Comparison of ENCODE assay signal across 20 cellular contexts in the genomic region with DNA sequence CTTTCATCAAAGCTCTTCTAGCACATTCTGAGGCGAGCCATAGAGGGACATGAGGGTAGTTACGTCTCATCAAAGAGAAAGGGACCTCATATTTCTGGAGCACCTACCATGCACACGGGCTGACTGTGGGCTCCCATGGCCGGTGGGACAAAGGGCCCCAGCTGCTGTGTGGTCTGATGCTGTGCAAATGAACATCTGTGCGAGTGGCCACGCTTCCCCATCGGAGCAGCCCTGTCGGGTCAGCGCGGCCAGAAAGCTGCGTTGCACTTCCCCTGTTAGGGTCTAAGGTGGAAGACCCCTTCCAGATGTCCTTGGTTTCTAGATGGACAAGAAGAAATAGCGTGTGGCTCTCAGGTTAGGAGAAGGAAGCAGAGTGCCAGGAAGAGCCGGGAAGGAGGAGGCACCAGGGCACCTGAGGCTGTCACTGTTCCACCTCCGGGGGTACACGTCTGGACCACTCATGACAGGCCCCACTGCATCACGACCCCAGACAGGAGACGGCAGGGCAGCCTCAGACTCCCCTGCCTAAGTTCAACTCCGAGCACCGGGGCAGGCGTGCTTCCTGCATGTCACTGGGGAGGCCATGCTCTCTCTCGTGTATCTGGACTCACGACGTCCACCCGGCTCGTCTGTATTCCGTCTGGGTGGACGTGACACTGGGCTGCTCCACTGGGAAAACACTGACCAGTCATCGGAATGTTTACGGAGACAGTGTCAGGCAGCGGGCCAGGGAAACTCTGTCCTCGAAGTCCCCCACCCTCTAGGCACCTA. TPM values are rescaled to one million over a fixed set of nuclear protein-coding genes. Genes with fewer than 3 reads are reported as not detected.
DNase-seq lines count a peak whose midpoint lies in the region; ATAC-seq, FAIRE-seq and TF ChIP-seq lines count a peak whose summit lies in the region.
"Had no signal": no experiment of that assay in that cellular context is flagged by ENCODE, and none has a peak within 500 bp of the region (broad histone marks: within the 10 kb centered on the region; RNA-seq: fewer than 3 reads in every experiment).

No MANE protein-coding gene starts in this region.

- FAIRE-seq in astrocyte (lab: Jason Lieb, UNC) (no peak), HepG2 (lab: Jason Lieb, UNC) (no peak)
- FAIRE-seq: HTR-8/SVneo had no signal

- peaks cover 4% of the 10 kb centered on the region; the same call in 2 of the 3 replicates for H3K4me1 Mint-ChIP-seq in GM23338
- H3K4me1 Mint-ChIP-seq in astrocyte (ENCODE audit: low read depth, unreplicated experiment) = no peaks in the 10 kb centered on the region

- in situ Hi-C loops in HepG2 (cut with HindIII; ENCODE audit: extremely low pct_ligation_motif_present, low pct_unique_long_range_greater_than_20kb) = no loop called here

- 29% methylated on average over 30 of the region's 31 CpGs for WGBS in HepG2 (ENCODE audit: low lambda C conversion rate)
- 80 to 87% (median 81%) methylated on average over 30 to 31 of the region's 31 CpGs for WGBS in spleen, 5 donors

- TF ChIP-seq CTCF in GM23338 (conservative IDR thresholded peaks at IDR 0.05; ENCODE audit: low read depth in 2 of 2) (no peak), astrocyte (IDR thresholded peaks at IDR 0.05; ENCODE audit: insufficient read depth, low read depth, low read length) (no peak), HepG2 (CRISPR knock-in tag; IDR thresholded peaks at IDR 0.05) (no peak), spleen (IDR thresholded peaks at IDR 0.05 in 8 of 11, conservative IDR thresholded peaks at IDR 0.05 in 3 of 11) (no peak)

- peaks cover 4% of the 10 kb centered on the region for H3K9me3 ChIP-seq in astrocyte (ENCODE audit: insufficient read depth, low read depth, low read length)
- H3K9me3 ChIP-seq in HepG2 (ENCODE audit: low read length) = no peaks in the 10 kb centered on the region
- H3K9me3 ChIP-seq in spleen = peaks cover 0 to 7% (median 0%) of the 10 kb centered on the region in 8 donors
- H3K9me3 ChIP-seq in Karpas-422 (ENCODE audit: low read length) = no peaks in the 10 kb centered on the region
- H3K9me3 ChIP-seq: prostate gland had no signal

- no peaks in the 10 kb centered on the region for H3K36me3 Mint-ChIP-seq in GM23338 (ENCODE audit: low read depth)
- H3K36me3 Mint-ChIP-seq in astrocyte (ENCODE audit: low read depth, unreplicated experiment) = no peaks in the 10 kb centered on the region
- H3K36me3 Mint-ChIP-seq: T-cell had no signal

- H3K4me2 ChIP-seq in GM23338 (no peak overlapping the region), astrocyte (ENCODE audit: low read length) (peak overlapping the region; percentile 12), HepG2 (ENCODE audit: low read depth, low read length) (peak overlapping the region; percentile 25; the same call in 1 of the 2 replicates), Karpas-422 (ENCODE audit: low read depth, low read length, poor library complexity, severe bottlenecking) (no peak overlapping the region)

- no peak for DNase-seq in GM23338 (ENCODE audit: low spot score)
- DNase-seq in astrocyte (ENCODE audit: low read depth) = no peak
- DNase-seq in HepG2 (ENCODE audit: low spot score) = no peak
- peak; percentile 68 for DNase-seq in spleen
- no peak for DNase-seq in Karpas-422
- no peak for DNase-seq in SHP77 treated with DMSO at 0.1 percent for 48 hours (lab: John Stamatoyannopoulos, UW)
- DNase-seq: activated CD4-positive, alpha-beta T cell treated with anti-CD3 and anti-CD28 coated beads, Interleukin-2, amount 50 U/mL, for 1 hour; activated CD8-positive, alpha-beta memory T cell treated with anti-CD3 and anti-CD28 coated beads, Interleukin-2, amount 50 U/mL, for 4 hours; activated effector memory CD4-positive, alpha-beta T cell treated with Interleukin-2 at 50 U/mL for 16 hours; activated naive CD8-positive, alpha-beta T cell treated with anti-CD3 and anti-CD28 coated beads, Interleukin-2, amount 50 U/mL, for 24 hours; DMS79; naive thymus-derived CD4-positive, alpha-beta T cell; NCI-H1105; NCI-H2081 treated with DMSO at 0.1 percent for 48 hours; NCI-H510A treated with DMSO at 0.1 percent for 48 hours; T-cell had no signal

- no peak for TF ChIP-seq POLR2A in HepG2 (IDR thresholded peaks at IDR 0.05; ENCODE audit: insufficient read depth in 1 of 2, low read depth in 2 of 2, low read length in 2 of 2)
- no peak for TF ChIP-seq POLR2A in spleen (IDR thresholded peaks at IDR 0.05)

- no peak for TF ChIP-seq EP300 in HepG2 (IDR thresholded peaks at IDR 0.05; ENCODE audit: low read depth in 2 of 2, low read length in 2 of 2)
- no peak for TF ChIP-seq EP300 in HepG2 (CRISPR knock-in tag; IDR thresholded peaks at IDR 0.05; ENCODE audit: borderline replicate concordance)

- POLR2A ChIA-PET in HepG2 (lab: Yijun Ruan, JAX) = interaction anchor here (1.2 to 1.5 kb wide), 4 partner anchors 9 to 68 kb away, joined by 3 to 7 read pairs (median 5); partner anchors contain the start of gene BAIAP2

- H3K27me3 ChIP-seq in GM23338 (ENCODE audit: insufficient read depth) (no peaks in the 10 kb centered on the region), astrocyte (ENCODE audit: insufficient read depth, low read length) (peaks cover 18% of the 10 kb centered on the region), HepG2 (ENCODE audit: control insufficient read depth in 1 of 2, insufficient read depth in 2 of 2, low read length in 2 of 2) (peaks cover 19 to 48% of the 10 kb centered on the region in 2 experiments; a peak in 4 of 5 replicates), spleen (replicated peaks in 1 of 7) (peaks cover 0 to 78% (median 15%) of the 10 kb centered on the region in 7 donors), Karpas-422 (ENCODE audit: low read length) (no peaks in the 10 kb centered on the region)

- H3K9me2 ChIP-seq in GM23338 (ENCODE audit: insufficient read depth) (0 out of 2 replicates have a peak, but pooled peaks cover 4% of the 10 kb centered on the region), Karpas-422 (replicated peaks; ENCODE audit: insufficient read depth, low read length) (no peaks in the 10 kb centered on the region)

- ATAC-seq in GM23338 (no peak), HepG2 (no peak), HG02571 (IDR thresholded peaks at IDR 0.05; ENCODE audit: unreplicated experiment) (no peak), HG03025 (IDR thresholded peaks at IDR 0.05; ENCODE audit: low FRiP score, unreplicated experiment) (no peak)
- ATAC-seq: activated naive CD8-positive, alpha-beta T cell treated with anti-CD3 and anti-CD28 coated beads, Interleukin-2, amount 50 U/mL, for 24 hours; naive thymus-derived CD4-positive, alpha-beta T cell; T-cell had no signal

- H2AFZ ChIP-seq in GM23338 = no peak overlapping the region
- H2AFZ ChIP-seq in astrocyte (ENCODE audit: low read depth, low read length) = no peak overlapping the region
- H2AFZ ChIP-seq in HepG2 (ENCODE audit: low read length) = no peak overlapping the region
- no peak overlapping the region for H2AFZ ChIP-seq in Karpas-422 (ENCODE audit: low read length)

- H4K20me1 ChIP-seq in GM23338 (replicated peaks; ENCODE audit: insufficient read depth) (no peaks in the 10 kb centered on the region), astrocyte (ENCODE audit: insufficient read depth, low read length) (no peaks in the 10 kb centered on the region), HepG2 (ENCODE audit: insufficient read depth, low read length) (no peaks in the 10 kb centered on the region), Karpas-422 (ENCODE audit: insufficient read depth, low read depth, low read length) (no peaks in the 10 kb centered on the region)

- CTCF ChIA-PET in HepG2 (lab: Yijun Ruan, JAX; ENCODE audit: low intra/inter-chr PET ratio, low total read pairs) = no interaction called here

- H3K79me2 ChIP-seq in GM23338 (replicated peaks; ENCODE audit: insufficient read depth) (no peaks in the 10 kb centered on the region), astrocyte (ENCODE audit: insufficient read depth, low read length) (no peaks in the 10 kb centered on the region), HepG2 (ENCODE audit: insufficient read depth, low read length) (no peaks in the 10 kb centered on the region), Karpas-422 (ENCODE audit: low read length) (no peaks in the 10 kb centered on the region)

- peaks cover 29% of the 10 kb centered on the region for H3K27me3 Mint-ChIP-seq in GM23338 (ENCODE audit: insufficient read depth, low read depth, poor library complexity)
- peaks cover 23% of the 10 kb centered on the region for H3K27me3 Mint-ChIP-seq in astrocyte (ENCODE audit: low read depth, unreplicated experiment)

- H3K4me1 ChIP-seq in GM23338 (ENCODE audit: insufficient read depth) (peaks cover 3% of the 10 kb centered on the region; the same call in 1 of the 2 replicates), astrocyte (ENCODE audit: insufficient read depth, low read length) (no peaks in the 10 kb centered on the region), HepG2 (ENCODE audit: insufficient read depth, low read length) (peaks cover 77% of the 10 kb centered on the region), spleen (peaks cover 1 to 36% (median 17%) of the 10 kb centered on the region in 6 donors), Karpas-422 (ENCODE audit: low read length) (no peaks in the 10 kb centered on the region)

- no peak overlapping the region for H3K27ac ChIP-seq in GM23338 (ENCODE audit: low read depth)
- H3K27ac ChIP-seq in astrocyte (ENCODE audit: low read depth, low read length) = no peak overlapping the region
- H3K27ac ChIP-seq in HepG2 (ENCODE audit: extremely low read length, insufficient read depth, low read length) = no peak overlapping the region
- no peak overlapping the region for H3K27ac ChIP-seq in spleen
- H3K27ac ChIP-seq in Karpas-422 (ENCODE audit: low read length) = no peak overlapping the region

- no peak overlapping the region for H3K4me3 ChIP-seq in GM23338
- no peak overlapping the region for H3K4me3 ChIP-seq in astrocyte (ENCODE audit: insufficient read depth, low read depth, low read length)
- H3K4me3 ChIP-seq in HepG2 (replicated peaks in 1 of 3; ENCODE audit: insufficient read depth in 1 of 3, low read depth in 2 of 3, low read length in 3 of 3) = no peak overlapping the region
- no peak overlapping the region for H3K4me3 ChIP-seq in spleen
- H3K4me3 ChIP-seq in Karpas-422 (ENCODE audit: low read length) = no peak overlapping the region
- H3K4me3 ChIP-seq: prostate gland had no signal

- H3K36me3 ChIP-seq in GM23338 (ENCODE audit: insufficient read depth) (no peaks in the 10 kb centered on the region), astrocyte (ENCODE audit: insufficient read depth, low read length) (no peaks in the 10 kb centered on the region), HepG2 (replicated peaks in 1 of 2; ENCODE audit: control insufficient read depth in 1 of 2, insufficient read depth in 2 of 2, low read length in 2 of 2) (no peaks in the 10 kb centered on the region), spleen (no peaks in the 10 kb centered on the region), Karpas-422 (ENCODE audit: insufficient read depth, low read length) (no peaks in the 10 kb centered on the region)
- H3K36me3 ChIP-seq: prostate gland had no signal

- intact Hi-C loops in HepG2 (cut with micrococcal nuclease; ENCODE audit: unreplicated experiment) = no loop called here
- intact Hi-C loops in spleen (cut with DNase I; ENCODE audit: low total_unique reads) = loop anchor here (10.0 kb wide), 1 partner anchor 68 kb away; no protein-coding TSS in a partner anchor

- no TSS peak for BruUV-seq in HepG2 (replicated peaks; lab: Mats Ljungman, UMichigan)

- H3K9me3 Mint-ChIP-seq in GM23338 (peaks cover 6% of the 10 kb centered on the region; the same call in 1 of the 3 replicates), astrocyte (ENCODE audit: unreplicated experiment) (peaks cover 3% of the 10 kb centered on the region)

- H3K9ac ChIP-seq in astrocyte (ENCODE audit: low read length) = no peak overlapping the region
- no peak overlapping the region for H3K9ac ChIP-seq in HepG2 (ENCODE audit: insufficient read depth, low read depth, low read length)
- no peak overlapping the region for H3K9ac ChIP-seq in Karpas-422 (ENCODE audit: low read length)

- H3F3A ChIP-seq in GM23338 (replicated peaks; ENCODE audit: low read depth) = peaks cover 11% of the 10 kb centered on the region; the same call in 1 of the 2 replicates

- H3K4me3 Mint-ChIP-seq in GM23338 (no peak overlapping the region), astrocyte (ENCODE audit: unreplicated experiment) (peak overlapping the region; percentile 2)
- H3K4me3 Mint-ChIP-seq: activated naive CD8-positive, alpha-beta T cell treated with anti-CD3 and anti-CD28 coated beads, Interleukin-2, amount 50 U/mL, for 24 hours; naive thymus-derived CD4-positive, alpha-beta T cell; T-cell had no signal

- H3K27ac Mint-ChIP-seq in GM23338 = peak overlapping the region; percentile 38; the same call in 1 of the 2 replicates
- H3K27ac Mint-ChIP-seq in astrocyte (ENCODE audit: unreplicated experiment) = no peak overlapping the region
- H3K27ac Mint-ChIP-seq: activated naive CD8-positive, alpha-beta T cell treated with anti-CD3 and anti-CD28 coated beads, Interleukin-2, amount 50 U/mL, for 24 hours; naive thymus-derived CD4-positive, alpha-beta T cell; T-cell had no signal

- TF ChIP-seq RAD21 in HepG2 (CRISPR knock-in tag; IDR thresholded peaks at IDR 0.05) = no peak

RNA-seq across cellular contexts. Expression of gene BAIAP2, which starts 8.5 kb away (rescaled TPM):
- 16.7 and 22.7 TPM in 2 replicates for total RNA-seq in GM23338 (2014; rRNA removed; shearing (Covaris generic))
- polyA plus RNA-seq in GM23338 (2016; fragmentation: Nextera tagmentation; extraction: Ambion mirVana) (21.7 and 22.7 TPM in 2 replicates), HepG2 (2011; rRNA removed) (24.0 and 29.8 TPM in 2 replicates), spleen (10 to 100 TPM in 1 of 3 donors, 1 to 10 TPM in 2; 2.8 to 11.8 (median 4.4) TPM)
- total RNA-seq in astrocyte (43.3 and 51.4 TPM in 2 replicates), HepG2 (2016; rRNA removed; fragmentation: Illumina TruSeq; extraction: Trizol) (16.3 and 22.5 TPM in 2 replicates), spleen (10 to 100 TPM; 12.7 to 33.2 (median 23.4) TPM)
- total RNA-seq in HepG2 (2016; cell fraction: cytosol; rRNA removed; fragmentation: Illumina TruSeq; extraction: Trizol; ENCODE audit: low read depth) = 8.5 and 9.9 TPM in 2 replicates
- 15.1 and 19.9 TPM in 2 replicates for total RNA-seq in HepG2 (2016; cell fraction: insoluble cytoplasmic fraction; rRNA removed; fragmentation: Illumina TruSeq; extraction: Trizol)
- 11.6 and 11.8 TPM in 2 replicates for total RNA-seq in HepG2 (2016; cell fraction: membrane; rRNA removed; fragmentation: Illumina TruSeq; extraction: Trizol)
- 15.9 and 21.1 TPM in 2 replicates for total RNA-seq in HepG2 (2016; cell fraction: nucleus; rRNA removed; fragmentation: Illumina TruSeq; extraction: Trizol)
- polyA plus RNA-seq in HepG2 (2011; cell fraction: cytosol; rRNA removed) = 14.8 and 22.5 TPM in 2 replicates
- polyA plus RNA-seq in HepG2 (2011; cell fraction: nucleus; rRNA removed) = 101 and 122 TPM in 2 replicates
- 34.4 and 34.9 TPM in 2 replicates for polyA plus RNA-seq in HepG2 (2012)
- 3.9 and 4.4 TPM in 2 replicates for polyA plus RNA-seq in HepG2 (2016; cell fraction: cytosol; fragmentation: Illumina TruSeq; extraction: Trizol; ENCODE audit: low read depth)
- 14.7 and 22.4 TPM in 2 replicates for polyA plus RNA-seq in HepG2 (2016; cell fraction: insoluble cytoplasmic fraction; fragmentation: Illumina TruSeq; extraction: Trizol; ENCODE audit: low read depth)
- 6.8 and 8.2 TPM in 2 replicates for polyA plus RNA-seq in HepG2 (2016; cell fraction: membrane; fragmentation: Illumina TruSeq; extraction: Trizol; ENCODE audit: low read depth)
- polyA plus RNA-seq in HepG2 (2016; cell fraction: nucleus; fragmentation: Illumina TruSeq; extraction: Trizol; ENCODE audit: insufficient read depth, low read depth) = 38.9 and 40.0 TPM in 2 replicates
- 6.9 and 34.6 TPM in 2 replicates for polyA minus RNA-seq in HepG2 (2011; rRNA and poly(A)+ RNA removed; ENCODE audit: low replicate concordance)
- polyA minus RNA-seq in HepG2 (2011; cell fraction: cytosol; rRNA and poly(A)+ RNA removed) = 19.5 and 20.5 TPM in 2 replicates
- polyA minus RNA-seq in HepG2 (2011; cell fraction: nucleus; rRNA and poly(A)+ RNA removed) = 51.2 and 56.7 TPM in 2 replicates
- not detected in 2 replicates for total RNA-seq in Karpas-422 (2014; rRNA removed; shearing (Covaris generic); ENCODE audit: low replicate concordance)

RNA-seq across cellular contexts. Expression of gene CHMP6, which starts 34.8 kb away (rescaled TPM):
- 8.2 and 12.3 TPM in 2 replicates for total RNA-seq in GM23338 (2014; rRNA removed; shearing (Covaris generic))
- 13.2 and 14.0 TPM in 2 replicates for polyA plus RNA-seq in GM23338 (2016; fragmentation: Nextera tagmentation; extraction: Ambion mirVana)
- 16.8 and 19.0 TPM in 2 replicates for total RNA-seq in astrocyte
- total RNA-seq in HepG2 (2016; rRNA removed; fragmentation: Illumina TruSeq; extraction: Trizol) = 24.2 and 24.6 TPM in 2 replicates
- 5.9 and 6.6 TPM in 2 replicates for total RNA-seq in HepG2 (2016; cell fraction: cytosol; rRNA removed; fragmentation: Illumina TruSeq; extraction: Trizol; ENCODE audit: low read depth)
- total RNA-seq in HepG2 (2016; cell fraction: insoluble cytoplasmic fraction; rRNA removed; fragmentation: Illumina TruSeq; extraction: Trizol) = 24.5 and 25.5 TPM in 2 replicates
- total RNA-seq in HepG2 (2016; cell fraction: membrane; rRNA removed; fragmentation: Illumina TruSeq; extraction: Trizol) = 14.7 and 15.5 TPM in 2 replicates
- total RNA-seq in HepG2 (2016; cell fraction: nucleus; rRNA removed; fragmentation: Illumina TruSeq; extraction: Trizol) = 12.8 and 13.9 TPM in 2 replicates
- 11.1 and 17.7 TPM in 2 replicates for polyA plus RNA-seq in HepG2 (2011; rRNA removed)
- 14.2 and 21.6 TPM in 2 replicates for polyA plus RNA-seq in HepG2 (2011; cell fraction: cytosol; rRNA removed)
- 31.7 and 32.3 TPM in 2 replicates for polyA plus RNA-seq in HepG2 (2011; cell fraction: nucleus; rRNA removed)
- 10.1 and 14.6 TPM in 2 replicates for polyA plus RNA-seq in HepG2 (2012)
- 8.4 and 9.7 TPM in 2 replicates for polyA plus RNA-seq in HepG2 (2016; cell fraction: cytosol; fragmentation: Illumina TruSeq; extraction: Trizol; ENCODE audit: low read depth)
- 42.4 and 45.1 TPM in 2 replicates for polyA plus RNA-seq in HepG2 (2016; cell fraction: insoluble cytoplasmic fraction; fragmentation: Illumina TruSeq; extraction: Trizol; ENCODE audit: low read depth)
- polyA plus RNA-seq in HepG2 (2016; cell fraction: membrane; fragmentation: Illumina TruSeq; extraction: Trizol; ENCODE audit: low read depth) = 14.8 and 17.6 TPM in 2 replicates
- polyA plus RNA-seq in HepG2 (2016; cell fraction: nucleus; fragmentation: Illumina TruSeq; extraction: Trizol; ENCODE audit: insufficient read depth, low read depth) = 34.7 and 37.8 TPM in 2 replicates
- 6.7 and 18.8 TPM in 2 replicates for polyA minus RNA-seq in HepG2 (2011; rRNA and poly(A)+ RNA removed; ENCODE audit: low replicate concordance)
- 8.2 and 11.1 TPM in 2 replicates for polyA minus RNA-seq in HepG2 (2011; cell fraction: cytosol; rRNA and poly(A)+ RNA removed)
- polyA minus RNA-seq in HepG2 (2011; cell fraction: nucleus; rRNA and poly(A)+ RNA removed) = 20.0 and 22.4 TPM in 2 replicates
- total RNA-seq in spleen = 10 to 100 TPM; 23.0 to 35.7 (median 31.5) TPM
- polyA plus RNA-seq in spleen = 10 to 100 TPM; 24.0 to 41.1 (median 25.4) TPM
- 16.1 and 23.1 TPM in 2 replicates for total RNA-seq in Karpas-422 (2014; rRNA removed; shearing (Covaris generic); ENCODE audit: low replicate concordance)

Comparison
In these comparisons a context has a peak if more than half of its experiments do, and no peak if none do; other contexts are left out.
1. H3K4me2 ChIP-seq: peak in astrocyte (single experiment) and HepG2 (single experiment); none in GM23338 (single experiment) and Karpas-422 (single experiment).